In the genomic region with DNA sequence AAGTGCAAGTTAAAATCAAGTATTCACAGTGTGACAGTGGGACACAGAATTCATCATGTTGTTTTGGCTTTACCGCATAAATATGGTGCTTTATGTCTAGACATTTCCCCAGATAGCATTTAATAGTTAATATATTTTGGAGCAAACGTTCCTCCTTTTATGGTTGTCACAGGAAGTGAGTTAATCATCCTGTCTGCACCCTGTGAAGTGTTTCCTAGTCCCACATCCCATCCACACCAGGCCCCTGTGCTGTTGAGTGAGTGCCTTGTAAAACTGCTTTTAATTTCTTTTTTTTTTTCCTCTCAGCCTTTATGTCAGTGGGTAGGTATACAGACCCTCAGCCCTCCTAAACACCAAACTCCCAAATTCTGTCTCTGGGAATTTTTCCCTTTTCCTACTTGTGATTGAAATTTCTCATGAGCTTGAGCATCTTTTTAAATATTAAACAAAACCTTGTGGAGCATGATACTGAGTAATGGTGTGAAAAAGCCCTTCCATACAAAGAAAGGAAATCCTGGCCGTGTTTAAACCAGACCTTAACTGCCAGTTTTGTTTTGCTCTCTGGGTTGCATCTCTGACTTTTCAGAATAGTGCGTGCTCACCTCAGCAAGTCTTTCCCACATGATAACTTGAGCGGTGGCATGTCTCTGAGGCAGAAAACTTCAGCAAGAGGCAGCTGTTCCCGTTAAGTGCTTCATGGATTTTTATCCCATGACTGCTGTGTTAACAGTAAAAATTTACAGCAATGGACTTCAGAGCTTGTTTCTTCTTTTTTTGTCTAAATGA, we compare ENCODE assay signal across 18 cellular contexts.
DNase-seq lines count a peak whose midpoint lies in the region; ATAC-seq and TF ChIP-seq lines count a peak whose summit lies in the region.
"Had no signal": no experiment of that assay in that cellular context is flagged by ENCODE, and none has a peak within 500 bp of the region (broad histone marks: within the 10 kb centered on the region; RNA-seq: fewer than 3 reads in every experiment).

No MANE protein-coding gene starts in this region.

- no peak overlapping the region for H3K4me3 Mint-ChIP-seq in activated T-helper 17 cell treated with anti-CD3 and anti-CD28 coated beads, Interleukin-2, amount 50 U/mL, for 72 hours
- H3K4me3 Mint-ChIP-seq in stimulated activated naive CD8-positive, alpha-beta T cell treated with anti-CD3 and anti-CD28 coated beads, Interleukin-15, amount 100 ng/mL, for 72 hours: no peak overlapping the region
- H3K4me3 Mint-ChIP-seq: CD8-positive, alpha-beta memory T cell; neural progenitor cell had no signal

- ATAC-seq in activated T-helper 17 cell treated with anti-CD3 and anti-CD28 coated beads, Interleukin-2, amount 50 U/mL, for 72 hours (replicated peaks): no peak
- no peak for ATAC-seq in stimulated activated naive CD8-positive, alpha-beta T cell treated with anti-CD3 and anti-CD28 coated beads, Interleukin-15, amount 100 ng/mL, for 72 hours

- no peaks in the 10 kb centered on the region for H3K4me1 Mint-ChIP-seq in activated T-helper 17 cell treated with anti-CD3 and anti-CD28 coated beads, Interleukin-2, amount 50 U/mL, for 72 hours
- no peaks in the 10 kb centered on the region for H3K4me1 Mint-ChIP-seq in stimulated activated naive CD8-positive, alpha-beta T cell treated with anti-CD3 and anti-CD28 coated beads, Interleukin-15, amount 100 ng/mL, for 72 hours
- H3K4me1 Mint-ChIP-seq: CD8-positive, alpha-beta memory T cell had no signal

- BruUV-seq in OCI-LY7 (replicated peaks; lab: Mats Ljungman, UMichigan): no TSS peak

- H3F3A ChIP-seq in Loucy (ENCODE audit: low read depth): no peaks in the 10 kb centered on the region; the same call in 1 of the 2 replicates

- H3K36me3 ChIP-seq in Loucy (ENCODE audit: insufficient read depth, low read length) (no peaks in the 10 kb centered on the region), OCI-LY7 (ENCODE audit: insufficient read depth, low read length) (no peaks in the 10 kb centered on the region)
- H3K36me3 ChIP-seq: adrenal gland, neural progenitor cell, spleen had no signal

- H3K27ac ChIP-seq in OCI-LY7 (ENCODE audit: low read depth, low read length, poor library complexity, severe bottlenecking): no peak overlapping the region
- H3K27ac ChIP-seq: adrenal gland, neural progenitor cell, spleen had no signal

- CTCF ChIA-PET in OCI-LY7 (lab: Charles Lee; ENCODE audit: unreplicated experiment): no interaction called here

- peak; percentile 29 for DNase-seq in GM04504 (ENCODE audit: low read depth)
- DNase-seq in fibroblast of villous mesenchyme (ENCODE audit: low read depth): peak; percentile 26
- peak; percentile 59 for DNase-seq in pulmonary artery endothelial cell (ENCODE audit: low read depth, low spot score)
- no peak for DNase-seq in OCI-LY7 (ENCODE audit: low spot score)
- DNase-seq in stimulated activated naive CD8-positive, alpha-beta T cell treated with anti-CD3 and anti-CD28 coated beads, Interleukin-15, amount 100 ng/mL, for 72 hours: no peak
- DNase-seq: activated CD4-positive, CD25-positive, alpha-beta regulatory T cell; activated T-cell treated with anti-CD3 and anti-CD28 coated beads, Interleukin-2, amount 50 U/mL, for 1 hour; adrenal gland; CD8-positive, alpha-beta memory T cell; effector CD8-positive, alpha-beta T cell; GF-D8; GOT3; NCI-H226; spleen; substantia nigra had no signal

- H3K9me3 ChIP-seq in Loucy (ENCODE audit: insufficient read depth, low read depth, low read length) (no peaks in the 10 kb centered on the region), OCI-LY7 (ENCODE audit: low read length) (no peaks in the 10 kb centered on the region)
- H3K9me3 ChIP-seq: adrenal gland, spleen had no signal

- H3K4me1 ChIP-seq in Loucy (ENCODE audit: insufficient read depth, low read length, poor library complexity, severe bottlenecking) (peaks cover 41% of the 10 kb centered on the region), OCI-LY7 (ENCODE audit: insufficient read depth, low read length, poor library complexity, severe bottlenecking) (no peaks in the 10 kb centered on the region)

- peak overlapping the region; percentile 33 for H3K9ac ChIP-seq in Loucy (ENCODE audit: low read depth, low read length, poor library complexity, severe bottlenecking)
- H3K9ac ChIP-seq: neural progenitor cell had no signal

- peak overlapping the region; percentile 60 for H3K4me2 ChIP-seq in Loucy (ENCODE audit: low read depth, low read length, poor library complexity, severe bottlenecking)
- H3K4me2 ChIP-seq in OCI-LY7 (ENCODE audit: low read length): no peak overlapping the region
- H3K4me2 ChIP-seq: neural progenitor cell had no signal

- no peak overlapping the region for H3K27ac Mint-ChIP-seq in activated T-helper 17 cell treated with anti-CD3 and anti-CD28 coated beads, Interleukin-2, amount 50 U/mL, for 72 hours
- no peak overlapping the region for H3K27ac Mint-ChIP-seq in stimulated activated naive CD8-positive, alpha-beta T cell treated with anti-CD3 and anti-CD28 coated beads, Interleukin-15, amount 100 ng/mL, for 72 hours
- H3K27ac Mint-ChIP-seq: CD8-positive, alpha-beta memory T cell; neural progenitor cell had no signal

- POLR2A ChIA-PET in OCI-LY7 (lab: Charles Lee): no interaction called here

- H3K27me3 ChIP-seq in Loucy (ENCODE audit: insufficient read depth, low read length, poor library complexity, severe bottlenecking): no peaks in the 10 kb centered on the region
- H3K27me3 ChIP-seq: adrenal gland, neural progenitor cell, spleen had no signal

- H3K36me3 Mint-ChIP-seq in activated T-helper 17 cell treated with anti-CD3 and anti-CD28 coated beads, Interleukin-2, amount 50 U/mL, for 72 hours (ENCODE audit: low read depth): no peaks in the 10 kb centered on the region
- H3K36me3 Mint-ChIP-seq: CD8-positive, alpha-beta memory T cell; neural progenitor cell had no signal

- H2AFZ ChIP-seq in Loucy (ENCODE audit: low read length) (peak overlapping the region; percentile 13; the same call in 1 of the 2 replicates), OCI-LY7 (ENCODE audit: low read length) (no peak overlapping the region)
- H2AFZ ChIP-seq: neural progenitor cell had no signal

- H4K20me1 ChIP-seq in Loucy (ENCODE audit: insufficient read depth, low read length, poor library complexity, severe bottlenecking): no peaks in the 10 kb centered on the region
- H4K20me1 ChIP-seq in OCI-LY7 (ENCODE audit: insufficient read depth, low read length): no peaks in the 10 kb centered on the region

- TF ChIP-seq CTCF in Loucy (conservative IDR thresholded peaks at IDR 0.05; ENCODE audit: low read length) (no peak), fibroblast of villous mesenchyme (IDR thresholded peaks at IDR 0.05; ENCODE audit: insufficient read depth, low read depth, low read length) (no peak), OCI-LY7 (conservative IDR thresholded peaks at IDR 0.05; ENCODE audit: low read length) (no peak)

- H3K27me3 Mint-ChIP-seq in activated T-helper 17 cell treated with anti-CD3 and anti-CD28 coated beads, Interleukin-2, amount 50 U/mL, for 72 hours: no peaks in the 10 kb centered on the region
- no peaks in the 10 kb centered on the region for H3K27me3 Mint-ChIP-seq in stimulated activated naive CD8-positive, alpha-beta T cell treated with anti-CD3 and anti-CD28 coated beads, Interleukin-15, amount 100 ng/mL, for 72 hours
- H3K27me3 Mint-ChIP-seq: CD8-positive, alpha-beta memory T cell had no signal

- H3K9me2 ChIP-seq in Loucy (replicated peaks; ENCODE audit: low read depth, low read length) (no peaks in the 10 kb centered on the region), OCI-LY7 (ENCODE audit: insufficient read depth, low read length) (no peaks in the 10 kb centered on the region)

- peaks cover 3% of the 10 kb centered on the region for H3K9me3 Mint-ChIP-seq in activated T-helper 17 cell treated with anti-CD3 and anti-CD28 coated beads, Interleukin-2, amount 50 U/mL, for 72 hours
- no peaks in the 10 kb centered on the region for H3K9me3 Mint-ChIP-seq in stimulated activated naive CD8-positive, alpha-beta T cell treated with anti-CD3 and anti-CD28 coated beads, Interleukin-15, amount 100 ng/mL, for 72 hours
- H3K9me3 Mint-ChIP-seq: neural progenitor cell had no signal

- intact Hi-C loops in OCI-LY7 (cut with micrococcal nuclease; ENCODE audit: unreplicated experiment): no loop called here

- H3K79me2 ChIP-seq in Loucy (ENCODE audit: insufficient read depth, low read length) (no peaks in the 10 kb centered on the region), OCI-LY7 (ENCODE audit: insufficient read depth, low read depth, low read length) (no peaks in the 10 kb centered on the region)

- H3K4me3 ChIP-seq in Loucy (ENCODE audit: low read length, poor library complexity, severe bottlenecking) (peak overlapping the region; percentile 46), fibroblast of villous mesenchyme (ENCODE audit: low read depth, low read length) (no peak overlapping the region), OCI-LY7 (ENCODE audit: low read depth, low read length, poor library complexity, severe bottlenecking) (no peak overlapping the region)
- H3K4me3 ChIP-seq: adrenal gland, neural progenitor cell, spleen had no signal

Comparison
In these comparisons a context has a peak if more than half of its experiments do, and no peak if none do; other contexts are left out.
1. DNase-seq: peak in GM04504 (single experiment), fibroblast of villous mesenchyme (single experiment) and pulmonary artery endothelial cell (single experiment); none in OCI-LY7 (single experiment) and stimulated activated naive CD8-positive, alpha-beta T cell treated with anti-CD3 and anti-CD28 coated beads, Interleukin-15, amount 100 ng/mL, for 72 hours (0 of 2).